20 cellular contexts compared by ENCODE assay signal in genomic region chr10:70320751-70321150, GRCh38. TPM values are rescaled to one million over a fixed set of nuclear protein-coding genes. Genes with fewer than 3 reads are reported as not detected.
DNase-seq lines count a peak whose midpoint lies in the region; ATAC-seq and TF ChIP-seq lines count a peak whose summit lies in the region.
"Had no signal": no experiment of that assay in that cellular context is flagged by ENCODE, and none has a peak within 500 bp of the region (broad histone marks: within the 10 kb centered on the region; RNA-seq: fewer than 3 reads in every experiment).

No MANE protein-coding gene starts in this region.

- no peaks in the 10 kb centered on the region for H3K27me3 ChIP-seq in left ventricle myocardium inferior (ENCODE audit: low read depth)
- H3K27me3 ChIP-seq in tibial artery: no peaks in the 10 kb centered on the region
- H3K27me3 ChIP-seq: transverse colon had no signal

- H3K4me3 Mint-ChIP-seq in chondrocyte (ENCODE audit: unreplicated experiment): no peak overlapping the region
- H3K4me3 Mint-ChIP-seq: brain had no signal

- peak; percentile 66 for DNase-seq in NCI-H2029 (lab: John Stamatoyannopoulos, UW)
- peak; percentile 36 for DNase-seq in chondrocyte (ENCODE audit: low spot score)
- DNase-seq in left ventricle myocardium inferior: no peak
- peak; percentile 45 to 74 for DNase-seq in tibial artery
- no peak for DNase-seq in NCI-H2081 (lab: John Stamatoyannopoulos, UW)
- DNase-seq: activated CD4-positive, alpha-beta T cell treated with anti-CD3 and anti-CD28 coated beads for 4 hours; DND-41; NCI-H1105; NCI-H226; occipital lobe; SIG-M5; T1000; transverse colon had no signal

- peaks cover 1% of the 10 kb centered on the region for H3K4me1 Mint-ChIP-seq in chondrocyte (ENCODE audit: low read depth)

- H3K27ac ChIP-seq in left ventricle myocardium inferior (replicated peaks): peak overlapping the region; percentile 57
- peak overlapping the region in 1 of 2 donors; percentile 36 for H3K27ac ChIP-seq in tibial artery
- H3K27ac ChIP-seq: C4-2B, transverse colon had no signal

- H3K4me1 ChIP-seq in left ventricle myocardium inferior (peaks cover 39% of the 10 kb centered on the region), tibial artery (peaks cover 0 to 4% (median 0%) of the 10 kb centered on the region in 4 donors)
- H3K4me1 ChIP-seq: transverse colon had no signal

- H3K4me3 ChIP-seq in left ventricle myocardium inferior (no peak overlapping the region), tibial artery (no peak overlapping the region)
- H3K4me3 ChIP-seq: K562, transverse colon had no signal

- intact Hi-C loops in left ventricle myocardium inferior (cut with micrococcal nuclease): no loop called here
- intact Hi-C loops in tibial artery (cut with DNase I; ENCODE audit: low total_unique reads): no loop called here

- H3K36me3 Mint-ChIP-seq in chondrocyte (ENCODE audit: low read depth): no peaks in the 10 kb centered on the region
- H3K36me3 Mint-ChIP-seq: activated naive CD4-positive, alpha-beta T cell treated with anti-CD3 and anti-CD28 coated beads, Interleukin-2, amount 50 U/mL, for 72 hours; brain had no signal

- TF ChIP-seq CTCF in chondrocyte (IDR thresholded peaks at IDR 0.05): no peak
- TF ChIP-seq CTCF in left ventricle myocardium inferior (IDR thresholded peaks at IDR 0.05; ENCODE audit: borderline replicate concordance): no peak
- no peak for TF ChIP-seq CTCF in tibial artery (IDR thresholded peaks at IDR 0.05)

- H3K9me3 Mint-ChIP-seq in chondrocyte (ENCODE audit: low read depth): no peaks in the 10 kb centered on the region
- H3K9me3 Mint-ChIP-seq: activated naive CD4-positive, alpha-beta T cell treated with anti-CD3 and anti-CD28 coated beads, Interleukin-2, amount 50 U/mL, for 72 hours; brain had no signal

- no peaks in the 10 kb centered on the region for H3K36me3 ChIP-seq in left ventricle myocardium inferior
- H3K36me3 ChIP-seq in tibial artery: no peaks in the 10 kb centered on the region
- H3K36me3 ChIP-seq: transverse colon had no signal

- H3K9me3 ChIP-seq in left ventricle myocardium inferior (replicated peaks) (no peaks in the 10 kb centered on the region), tibial artery (no peaks in the 10 kb centered on the region)
- H3K9me3 ChIP-seq: transverse colon had no signal

- no peak for ATAC-seq in GM21390 (IDR thresholded peaks at IDR 0.05; ENCODE audit: unreplicated experiment)
- ATAC-seq in GM21825 (IDR thresholded peaks at IDR 0.05; ENCODE audit: unreplicated experiment): no peak
- ATAC-seq: activated naive CD4-positive, alpha-beta T cell treated with anti-CD3 and anti-CD28 coated beads, Interleukin-2, amount 50 U/mL, for 72 hours; esophagus mucosa had no signal

- no peak overlapping the region for H3K27ac Mint-ChIP-seq in chondrocyte (ENCODE audit: unreplicated experiment)
- H3K27ac Mint-ChIP-seq: activated naive CD4-positive, alpha-beta T cell treated with anti-CD3 and anti-CD28 coated beads, Interleukin-2, amount 50 U/mL, for 72 hours; brain had no signal

- no peaks in the 10 kb centered on the region for H3K27me3 Mint-ChIP-seq in chondrocyte (ENCODE audit: low read depth)

RNA-seq across cellular contexts. Expression of gene NPFFR1, which starts 36.9 kb away (rescaled TPM):
- total RNA-seq in chondrocyte (not detected in 3 replicates), left ventricle myocardium inferior (not detected)
- total RNA-seq: activated naive CD4-positive, alpha-beta T cell treated with anti-CD3 and anti-CD28 coated beads, Interleukin-2, amount 50 U/mL, for 72 hours had no signal

Comparison
In these comparisons a context has a peak if more than half of its experiments do, and no peak if none do; other contexts are left out.
1. DNase-seq: peak in NCI-H2029 (single experiment), chondrocyte (single experiment) and tibial artery (2 of 2); none in left ventricle myocardium inferior (single experiment) and NCI-H2081 (0 of 2).